ENCODE assay signal across 20 cellular contexts in genomic region chr7:44112231-44112996, GRCh38. TPM values are rescaled to one million over a fixed set of nuclear protein-coding genes. Genes with fewer than 3 reads are reported as not detected.
DNase-seq lines count a peak whose midpoint lies in the region; ATAC-seq, FAIRE-seq and TF ChIP-seq lines count a peak whose summit lies in the region.
"Had no signal": no experiment of that assay in that cellular context is flagged by ENCODE, and none has a peak within 500 bp of the region (broad histone marks: within the 10 kb centered on the region; RNA-seq: fewer than 3 reads in every experiment).

No MANE protein-coding gene starts in this region.

- H3K79me2 ChIP-seq in SK-N-SH (ENCODE audit: insufficient read depth): peaks cover 9% of the 10 kb centered on the region; the same call in 1 of the 2 replicates

- intact Hi-C loops in IMR-90 (cut with micrococcal nuclease): no loop called here
- intact Hi-C loops in body of pancreas (cut with DNase I): no loop called here

- no peak overlapping the region for H4K5ac ChIP-seq in IMR-90 (ENCODE audit: low read depth, low read length)

- dilution Hi-C loops in IMR-90 (cut with HindIII; ENCODE audit: low sequenced_read_pairs, unreplicated experiment): no loop called here

- peaks cover 0 to 13% of the 10 kb centered on the region in 2 experiments; a peak in 1 of 4 replicates for H3K4me1 ChIP-seq in SK-N-SH (ENCODE audit: control insufficient read depth in 1 of 2, insufficient read depth in 2 of 2, low read depth in 1 of 2, low read length in 1 of 2)
- no peaks in the 10 kb centered on the region for H3K4me1 ChIP-seq in IMR-90 (ENCODE audit: control insufficient read depth, insufficient read depth, low read length)
- peaks cover 21% of the 10 kb centered on the region for H3K4me1 ChIP-seq in body of pancreas
- no peaks in the 10 kb centered on the region for H3K4me1 ChIP-seq in small intestine (ENCODE audit: control insufficient read depth in 2 of 2, insufficient read depth in 1 of 2, low read depth in 1 of 2, low read length in 1 of 2)

- H4K20me1 ChIP-seq in SK-N-SH (ENCODE audit: insufficient read depth): peaks cover 12% of the 10 kb centered on the region; the same call in 1 of the 2 replicates
- no peaks in the 10 kb centered on the region for H4K20me1 ChIP-seq in IMR-90 (ENCODE audit: insufficient read depth, low read length)

- no peak overlapping the region for H2BK120ac ChIP-seq in IMR-90 (ENCODE audit: low read depth, low read length)

- no peak overlapping the region for H3K27ac ChIP-seq in SK-N-SH (ENCODE audit: low read depth in 2 of 2, low read length in 1 of 2)
- no peak overlapping the region for H3K27ac ChIP-seq in IMR-90 (ENCODE audit: insufficient read depth, low read length)
- H3K27ac ChIP-seq in body of pancreas: no peak overlapping the region
- H3K27ac ChIP-seq in small intestine (ENCODE audit: low read depth in 1 of 2, low read length in 1 of 2): no peak overlapping the region
- H3K27ac ChIP-seq: gastrocnemius medialis, neutrophil had no signal

- no peak overlapping the region for H4K91ac ChIP-seq in IMR-90 (ENCODE audit: insufficient read depth, low read depth, low read length)

- CTCF ChIA-PET in SK-N-SH (lab: Yijun Ruan, JAX): interaction anchor here (1.0 to 1.1 kb wide), 3 partner anchors 11 to 22 kb away, joined by 3 to 6 read pairs (median 3); partner anchors contain the start of gene POLD2
- CTCF ChIA-PET in IMR-90 (lab: Yijun Ruan, JAX): no interaction called here

- no peaks in the 10 kb centered on the region for H3K27me3 Mint-ChIP-seq in T-helper 2 cell treated with Interferon-gamma antibody and Interleukin-4, amounts not matched to agents 5 μg/mL and 100 μg/mL, for 36 hours (ENCODE audit: low read depth)
- H3K27me3 Mint-ChIP-seq in activated T-cell treated with anti-CD3 and anti-CD28 coated beads, Interleukin-2, amount 50 U/mL, for 72 hours (ENCODE audit: low read depth): no peaks in the 10 kb centered on the region
- H3K27me3 Mint-ChIP-seq: activated B cell treated with CpG ODN at 0.5 μM for 24 hours; activated naive CD8-positive, alpha-beta T cell treated with anti-CD3 and anti-CD28 coated beads, Interleukin-2, amount 10 ng/mL, durations not matched to agents 7 days and 5 days had no signal

- H3K9me1 ChIP-seq in IMR-90 (ENCODE audit: insufficient read depth, low read length): no peaks in the 10 kb centered on the region

- H3F3A ChIP-seq in SK-N-SH (replicated peaks; ENCODE audit: insufficient read depth): peaks cover 26% of the 10 kb centered on the region

- DNase-seq in SK-N-SH (peak; percentile 50), IMR-90 (no peak), body of pancreas (peak in 3 of 4 donors; percentile 23 to 39 (median 31)), small intestine (peak; percentile 24)
- no peak for DNase-seq in T-helper 2 cell treated with Interferon-gamma antibody and Interleukin-4, amounts not matched to agents 5 μg/mL and 100 μg/mL, for 36 hours (ENCODE audit: low spot score)
- no peak for DNase-seq in activated T-cell treated with anti-CD3 and anti-CD28 coated beads, Interleukin-2, amount 50 U/mL, for 72 hours
- DNase-seq: activated B cell treated with CpG ODN at 0.5 μM for 24 hours; activated CD8-positive, alpha-beta memory T cell treated with anti-CD3 and anti-CD28 coated beads, Interleukin-2, amount 50 U/mL, for 4 hours; activated naive CD8-positive, alpha-beta T cell treated with anti-CD3 and anti-CD28 coated beads, Interleukin-2, amount 10 ng/mL, durations not matched to agents 7 days and 5 days; gastrocnemius medialis; H9; mesendoderm; NCI-H2171; stimulated activated naive CD4-positive, alpha-beta T cell treated with Interleukin-2 at 50 U/mL for 16 hours had no signal

- no peak overlapping the region for H2BK15ac ChIP-seq in IMR-90 (ENCODE audit: low read depth, low read length)

- H3K27ac Mint-ChIP-seq in T-helper 2 cell treated with Interferon-gamma antibody and Interleukin-4, amounts not matched to agents 5 μg/mL and 100 μg/mL, for 36 hours: no peak overlapping the region
- no peak overlapping the region for H3K27ac Mint-ChIP-seq in activated T-cell treated with anti-CD3 and anti-CD28 coated beads, Interleukin-2, amount 50 U/mL, for 72 hours
- H3K27ac Mint-ChIP-seq: activated B cell treated with CpG ODN at 0.5 μM for 24 hours; activated naive CD8-positive, alpha-beta T cell treated with anti-CD3 and anti-CD28 coated beads, Interleukin-2, amount 10 ng/mL, durations not matched to agents 7 days and 5 days; H9 had no signal

- peaks cover 22 to 90% of the 10 kb centered on the region in 2 experiments for H3K36me3 ChIP-seq in SK-N-SH (replicated peaks in 1 of 2; ENCODE audit: control insufficient read depth in 1 of 2, insufficient read depth in 2 of 2, low read length in 1 of 2)
- peaks cover 20% of the 10 kb centered on the region for H3K36me3 ChIP-seq in IMR-90 (ENCODE audit: control insufficient read depth, insufficient read depth, low read length)
- H3K36me3 ChIP-seq in body of pancreas (replicated peaks in 1 of 2; ENCODE audit: insufficient read depth in 1 of 2, low read depth in 2 of 2): no peaks in the 10 kb centered on the region
- H3K36me3 ChIP-seq in small intestine (ENCODE audit: control insufficient read depth in 2 of 2, insufficient read depth in 2 of 2, low read length in 2 of 2): peaks cover 0 to 3% of the 10 kb centered on the region in 2 donors
- H3K36me3 ChIP-seq: neutrophil had no signal

- H3K56ac ChIP-seq in IMR-90 (ENCODE audit: extremely low read depth, insufficient read depth, low read length): no peak overlapping the region

- H3K4me3 Mint-ChIP-seq in T-helper 2 cell treated with Interferon-gamma antibody and Interleukin-4, amounts not matched to agents 5 μg/mL and 100 μg/mL, for 36 hours: no peak overlapping the region
- no peak overlapping the region for H3K4me3 Mint-ChIP-seq in activated T-cell treated with anti-CD3 and anti-CD28 coated beads, Interleukin-2, amount 50 U/mL, for 72 hours
- H3K4me3 Mint-ChIP-seq: activated B cell treated with CpG ODN at 0.5 μM for 24 hours; activated naive CD8-positive, alpha-beta T cell treated with anti-CD3 and anti-CD28 coated beads, Interleukin-2, amount 10 ng/mL, durations not matched to agents 7 days and 5 days; H9 had no signal

- H3K9me3 ChIP-seq in SK-N-SH (no peaks in the 10 kb centered on the region), IMR-90 (ENCODE audit: control insufficient read depth, insufficient read depth, low read length) (no peaks in the 10 kb centered on the region), body of pancreas (no peaks in the 10 kb centered on the region), small intestine (ENCODE audit: control insufficient read depth, low read depth) (no peaks in the 10 kb centered on the region)
- H3K9me3 ChIP-seq: gastrocnemius medialis, neutrophil had no signal

- no peaks in the 10 kb centered on the region for H3K9me2 ChIP-seq in SK-N-SH

- no peak overlapping the region for H3K23ac ChIP-seq in IMR-90 (ENCODE audit: low read depth, low read length)

- no peaks in the 10 kb centered on the region for H3K4me1 Mint-ChIP-seq in T-helper 2 cell treated with Interferon-gamma antibody and Interleukin-4, amounts not matched to agents 5 μg/mL and 100 μg/mL, for 36 hours (ENCODE audit: low read depth)
- no peaks in the 10 kb centered on the region for H3K4me1 Mint-ChIP-seq in activated T-cell treated with anti-CD3 and anti-CD28 coated beads, Interleukin-2, amount 50 U/mL, for 72 hours (ENCODE audit: low read depth)
- H3K4me1 Mint-ChIP-seq: activated B cell treated with CpG ODN at 0.5 μM for 24 hours had no signal

- H3K14ac ChIP-seq in IMR-90 (replicated peaks; ENCODE audit: low read depth, low read length): no peak overlapping the region

- H3K36me3 Mint-ChIP-seq in T-helper 2 cell treated with Interferon-gamma antibody and Interleukin-4, amounts not matched to agents 5 μg/mL and 100 μg/mL, for 36 hours (ENCODE audit: low read depth): peaks cover 11% of the 10 kb centered on the region
- no peaks in the 10 kb centered on the region for H3K36me3 Mint-ChIP-seq in activated T-cell treated with anti-CD3 and anti-CD28 coated beads, Interleukin-2, amount 50 U/mL, for 72 hours (ENCODE audit: insufficient read depth in 2 of 2)

- no peak overlapping the region for H3K18ac ChIP-seq in IMR-90 (ENCODE audit: low read depth, low read length)

- H3K9ac ChIP-seq in SK-N-SH (no peak overlapping the region), IMR-90 (ENCODE audit: low read depth, low read length) (no peak overlapping the region)

- no peak overlapping the region for H2AK5ac ChIP-seq in IMR-90 (ENCODE audit: low read depth, low read length)

- ATAC-seq in SK-N-SH treated with all-trans-retinoic acid at 6 μM for 48 hours (no peak), IMR-90 (ENCODE audit: low read depth) (no peak), body of pancreas (peak; percentile 33), GM18873 (IDR thresholded peaks at IDR 0.05; ENCODE audit: low FRiP score, unreplicated experiment) (no peak)
- no peak for ATAC-seq in activated T-cell treated with anti-CD3 and anti-CD28 coated beads, Interleukin-2, amount 50 U/mL, for 72 hours (replicated peaks in 1 of 2)
- ATAC-seq: gastrocnemius medialis had no signal

- H3K27me3 ChIP-seq in SK-N-SH (ENCODE audit: insufficient read depth) (no peaks in the 10 kb centered on the region), IMR-90 (ENCODE audit: control insufficient read depth, insufficient read depth, low read length) (no peaks in the 10 kb centered on the region), body of pancreas (no peaks in the 10 kb centered on the region), small intestine (ENCODE audit: control insufficient read depth in 2 of 2, insufficient read depth in 2 of 2, low read length in 2 of 2) (no peaks in the 10 kb centered on the region)
- H3K27me3 ChIP-seq: gastrocnemius medialis, neutrophil had no signal

- FAIRE-seq in small intestine (lab: Jason Lieb, UNC): no peak

- WGBS in SK-N-SH (ENCODE audit: low lambda C conversion rate): 83% methylated on average over 34 of the region's 41 CpGs
- WGBS in IMR-90 (ENCODE audit: extremely low coverage in 2 of 2, insufficient read length in 1 of 2), 2 experiments: 74% methylated on average over 31 of the region's 41 CpGs; no CpG with 5 or more reads in 1 of the 2 experiments
- 22 to 38% methylated on average over 10 to 36 of the region's 41 CpGs for WGBS in body of pancreas, 2 donors
- 29 to 68% (median 47%) methylated on average over 39 to 41 of the region's 41 CpGs for WGBS in small intestine, 3 donors

- H3K4me2 ChIP-seq in SK-N-SH (no peak overlapping the region), IMR-90 (ENCODE audit: low read depth, low read length) (no peak overlapping the region)

- no peaks in the 10 kb centered on the region for H3K9me3 Mint-ChIP-seq in T-helper 2 cell treated with Interferon-gamma antibody and Interleukin-4, amounts not matched to agents 5 μg/mL and 100 μg/mL, for 36 hours
- H3K9me3 Mint-ChIP-seq in activated T-cell treated with anti-CD3 and anti-CD28 coated beads, Interleukin-2, amount 50 U/mL, for 72 hours: no peaks in the 10 kb centered on the region
- H3K9me3 Mint-ChIP-seq: activated B cell treated with CpG ODN at 0.5 μM for 24 hours; activated naive CD8-positive, alpha-beta T cell treated with anti-CD3 and anti-CD28 coated beads, Interleukin-2, amount 10 ng/mL, durations not matched to agents 7 days and 5 days; H9 had no signal

- no peak overlapping the region for H2AFZ ChIP-seq in SK-N-SH (ENCODE audit: low read depth)
- H2AFZ ChIP-seq in IMR-90 (replicated peaks; ENCODE audit: low read length, poor library complexity): no peak overlapping the region

- H3K79me1 ChIP-seq in IMR-90 (ENCODE audit: low read depth in 1 of 2, low read length in 2 of 2): peaks cover 0 to 3% of the 10 kb centered on the region in 2 experiments; a peak in 2 of 4 replicates

- no TSS peak for BruUV-seq in IMR-90 (replicated peaks; lab: Mats Ljungman, UMichigan)

- in situ Hi-C loops in IMR-90 (cut with MboI; ENCODE audit: low sequenced_read_pairs): no loop called here

- POLR2A ChIA-PET in SK-N-SH (lab: Yijun Ruan, JAX): interaction anchor here (1.4 to 3.0 kb wide), 2 partner anchors 11 to 88 kb away, joined by 4 to 18 read pairs; partner anchors contain the start of genes POLD2 and YKT6
- POLR2A ChIA-PET in IMR-90 (lab: Charles Lee; ENCODE audit: unreplicated experiment): no interaction called here

- TF ChIP-seq RAD21 in SK-N-SH (IDR thresholded peaks at IDR 0.05; ENCODE audit: low read length): no peak
- no peak for TF ChIP-seq RAD21 in IMR-90 (IDR thresholded peaks at IDR 0.05; ENCODE audit: low read length)

- peak overlapping the region; percentile 16 for H2AK9ac ChIP-seq in IMR-90 (replicated peaks; ENCODE audit: low read depth, low read length, poor library complexity)

- H3K4ac ChIP-seq in IMR-90 (ENCODE audit: low read depth, low read length): no peak overlapping the region

- no peak for TF ChIP-seq POLR2A in IMR-90 (IDR thresholded peaks at IDR 0.05; ENCODE audit: low read depth, low read length)
- no peak for TF ChIP-seq POLR2A in body of pancreas (IDR thresholded peaks at IDR 0.05)

- H3K4me3 ChIP-seq in SK-N-SH (ENCODE audit: low read depth in 2 of 2, low read length in 1 of 2) (no peak overlapping the region), IMR-90 (ENCODE audit: insufficient read depth, low read depth, low read length) (no peak overlapping the region), body of pancreas (no peak overlapping the region), small intestine (ENCODE audit: low read depth in 1 of 2, low read length in 2 of 2) (no peak overlapping the region)
- H3K4me3 ChIP-seq: gastrocnemius medialis had no signal

- no peak overlapping the region for H2BK20ac ChIP-seq in IMR-90 (ENCODE audit: low read depth, low read length)

- H2BK5ac ChIP-seq in IMR-90 (ENCODE audit: low read depth, low read length, poor library complexity, severe bottlenecking): no peak overlapping the region

- H4K8ac ChIP-seq in IMR-90 (ENCODE audit: low read depth in 2 of 2, low read length in 2 of 2): no peak overlapping the region

- TF ChIP-seq CTCF in SK-N-SH (IDR thresholded peaks at IDR 0.05): no peak
- TF ChIP-seq CTCF in IMR-90 (conservative IDR thresholded peaks at IDR 0.05; ENCODE audit: low read depth, low read length): no peak
- no peak for TF ChIP-seq CTCF in body of pancreas (IDR thresholded peaks at IDR 0.05)

- no peak for TF ChIP-seq EP300 in SK-N-SH (IDR thresholded peaks at IDR 0.05; ENCODE audit: borderline replicate concordance in 1 of 2, low read depth in 1 of 2, low read length in 1 of 2)

RNA-seq across cellular contexts. Expression of gene AEBP1, which starts 8.3 kb away (rescaled TPM):
- 40.3 and 105 TPM in 2 replicates for polyA plus RNA-seq in SK-N-SH (2012; rRNA removed)
- 36.3 and 54.8 TPM in 2 replicates for polyA plus RNA-seq in SK-N-SH (2012; cell fraction: cytosol; rRNA removed)
- 278 and 326 TPM in 2 replicates for polyA plus RNA-seq in SK-N-SH (2012; cell fraction: nucleus; rRNA removed)
- 1.1 and 1.4 TPM in 2 replicates for total RNA-seq in IMR-90 (2012; rRNA removed)
- polyA plus RNA-seq in IMR-90 (2012; rRNA removed): 5.5 and 5.7 TPM in 2 replicates
- 5.5 and 7.4 TPM in 2 replicates for polyA plus RNA-seq in IMR-90 (2012; cell fraction: cytosol; rRNA removed)
- 21.5 and 34.8 TPM in 2 replicates for polyA plus RNA-seq in IMR-90 (2012; cell fraction: nucleus; rRNA removed; ENCODE audit: low replicate concordance)
- 10 to 100 TPM; 39.2 to 51.9 TPM for total RNA-seq in body of pancreas
- polyA plus RNA-seq in small intestine: 10 to 100 TPM in 1 of 3 donors, 1 to 10 TPM in 2; 1.3 to 34.8 (median 3.0) TPM
- 10 to 100 TPM; 18.1 to 18.4 TPM for total RNA-seq in activated T-cell treated with anti-CD3 and anti-CD28 coated beads, Interleukin-2, amount 50 U/mL, for 72 hours
- total RNA-seq: LHCN-M2 had no signal

RNA-seq across cellular contexts. Expression of gene POLD2, which starts 10.9 kb away (rescaled TPM):
- polyA plus RNA-seq in SK-N-SH (2012; rRNA removed): 163 and 194 TPM in 2 replicates
- 97.4 and 129 TPM in 2 replicates for polyA plus RNA-seq in SK-N-SH (2012; cell fraction: cytosol; rRNA removed)
- 209 and 258 TPM in 2 replicates for polyA plus RNA-seq in SK-N-SH (2012; cell fraction: nucleus; rRNA removed)
- 136 and 163 TPM in 2 replicates for total RNA-seq in IMR-90 (2012; rRNA removed)
- polyA plus RNA-seq in IMR-90 (2012; rRNA removed): 142 and 165 TPM in 2 replicates
- polyA plus RNA-seq in IMR-90 (2012; cell fraction: cytosol; rRNA removed): 137 and 138 TPM in 2 replicates
- 99.1 and 163 TPM in 2 replicates for polyA plus RNA-seq in IMR-90 (2012; cell fraction: nucleus; rRNA removed; ENCODE audit: low replicate concordance)
- total RNA-seq in body of pancreas: 10 to 100 TPM; 32.7 to 64.6 TPM
- polyA plus RNA-seq in small intestine: 10 to 100 TPM; 13.6 to 82.4 (median 27.3) TPM
- 100 to 1,000 TPM; 101 to 138 TPM for total RNA-seq in activated T-cell treated with anti-CD3 and anti-CD28 coated beads, Interleukin-2, amount 50 U/mL, for 72 hours

RNA-seq across cellular contexts. Expression of gene MYL7, which starts 28.7 kb away (rescaled TPM):
- polyA plus RNA-seq in SK-N-SH (2012; rRNA removed): 0.47 TPM in 1 of 2 replicates, not detected in the other
- polyA plus RNA-seq in SK-N-SH (2012; cell fraction: cytosol; rRNA removed): 0.08 and 0.22 TPM in 2 replicates
- polyA plus RNA-seq in SK-N-SH (2012; cell fraction: nucleus; rRNA removed): 0.61 and 1.9 TPM in 2 replicates
- not detected in 2 replicates for total RNA-seq in IMR-90 (2012; rRNA removed)
- polyA plus RNA-seq in IMR-90 (2012; rRNA removed): 0.24 TPM in 1 of 2 replicates, not detected in the other
- not detected in 2 replicates for polyA plus RNA-seq in IMR-90 (2012; cell fraction: cytosol; rRNA removed)
- polyA plus RNA-seq in IMR-90 (2012; cell fraction: nucleus; rRNA removed; ENCODE audit: low replicate concordance): 0.40 TPM in 1 of 2 replicates, not detected in the other
- not detected for total RNA-seq in body of pancreas
- 10 to 100 TPM in 1 of 3 donors, under 1 TPM in 1, not detected in 1; 0.36 to 13.5 TPM for polyA plus RNA-seq in small intestine
- not detected for total RNA-seq in activated T-cell treated with anti-CD3 and anti-CD28 coated beads, Interleukin-2, amount 50 U/mL, for 72 hours
- total RNA-seq: activated B cell treated with CpG ODN at 0.5 μM for 24 hours; activated naive CD8-positive, alpha-beta T cell treated with anti-CD3 and anti-CD28 coated beads, Interleukin-2, amount 10 ng/mL, durations not matched to agents 7 days and 5 days; LHCN-M2; sciatic nerve had no signal
- polyA plus RNA-seq: AG04450 had no signal

RNA-seq across cellular contexts. Expression of gene POLM, which starts 30.1 kb away (rescaled TPM):
- polyA plus RNA-seq in SK-N-SH (2012; rRNA removed): 17.4 and 23.1 TPM in 2 replicates
- 4.2 and 7.5 TPM in 2 replicates for polyA plus RNA-seq in SK-N-SH (2012; cell fraction: cytosol; rRNA removed)
- polyA plus RNA-seq in SK-N-SH (2012; cell fraction: nucleus; rRNA removed): 117 and 123 TPM in 2 replicates
- total RNA-seq in IMR-90 (2012; rRNA removed): 3.0 and 3.1 TPM in 2 replicates
- 9.1 and 9.4 TPM in 2 replicates for polyA plus RNA-seq in IMR-90 (2012; rRNA removed)
- polyA plus RNA-seq in IMR-90 (2012; cell fraction: cytosol; rRNA removed): 4.4 and 4.7 TPM in 2 replicates
- 42.2 and 74.4 TPM in 2 replicates for polyA plus RNA-seq in IMR-90 (2012; cell fraction: nucleus; rRNA removed; ENCODE audit: low replicate concordance)
- 10 to 100 TPM; 49.8 to 53.7 TPM for total RNA-seq in body of pancreas
- polyA plus RNA-seq in small intestine: 10 to 100 TPM; 13.8 to 21.9 (median 15.2) TPM
- 10 to 100 TPM; 40.2 to 46.0 TPM for total RNA-seq in activated T-cell treated with anti-CD3 and anti-CD28 coated beads, Interleukin-2, amount 50 U/mL, for 72 hours

RNA-seq across cellular contexts. Expression of gene PGAM2, which starts 47.0 kb away (rescaled TPM):
- polyA plus RNA-seq in SK-N-SH (2012; rRNA removed) (0.79 and 1.5 TPM in 2 replicates), IMR-90 (2012; rRNA removed) (0.27 TPM in 1 of 2 replicates, not detected in the other), small intestine (1 to 10 TPM in 2 of 3 donors, under 1 TPM in 1; 1.00 to 5.7 (median 2.2) TPM)
- 0.96 and 1.0 TPM in 2 replicates for polyA plus RNA-seq in SK-N-SH (2012; cell fraction: cytosol; rRNA removed)
- polyA plus RNA-seq in SK-N-SH (2012; cell fraction: nucleus; rRNA removed): 1.6 and 2.5 TPM in 2 replicates
- total RNA-seq in IMR-90 (2012; rRNA removed) (not detected in 2 replicates), body of pancreas (1 to 10 TPM in 1 of 2 donors, not detected in 1; 1.6 TPM)
- polyA plus RNA-seq in IMR-90 (2012; cell fraction: cytosol; rRNA removed): 0.13 and 0.15 TPM in 2 replicates
- polyA plus RNA-seq in IMR-90 (2012; cell fraction: nucleus; rRNA removed; ENCODE audit: low replicate concordance): 0.17 TPM in 1 of 2 replicates, not detected in the other
- 1 to 10 TPM; 1.2 to 1.7 TPM for total RNA-seq in activated T-cell treated with anti-CD3 and anti-CD28 coated beads, Interleukin-2, amount 50 U/mL, for 72 hours
- total RNA-seq: LHCN-M2 had no signal
- polyA plus RNA-seq: AG04450 had no signal

Comparison
In these comparisons a context has a peak if more than half of its experiments do, and no peak if none do; other contexts are left out.
1. DNase-seq: peak in SK-N-SH (single experiment), body of pancreas (3 of 4) and small intestine (single experiment); none in IMR-90 (single experiment), T-helper 2 cell treated with Interferon-gamma antibody and Interleukin-4, amounts not matched to agents 5 μg/mL and 100 μg/mL, for 36 hours (single experiment) and activated T-cell treated with anti-CD3 and anti-CD28 coated beads, Interleukin-2, amount 50 U/mL, for 72 hours (0 of 2).